In genomic region chr3:44762690-44763089, GRCh38 we compare ENCODE assay signal across 11 cellular contexts. TPM values are rescaled to one million over a fixed set of nuclear protein-coding genes. Genes with fewer than 3 reads are reported as not detected.
DNase-seq lines count a peak whose midpoint lies in the region; ATAC-seq, FAIRE-seq and TF ChIP-seq lines count a peak whose summit lies in the region.
"Had no signal": no experiment of that assay in that cellular context is flagged by ENCODE, and none has a peak within 500 bp of the region (broad histone marks: within the 10 kb centered on the region; RNA-seq: fewer than 3 reads in every experiment).

No MANE protein-coding gene starts in this region.

- peaks cover 0 to 23% (median 15%) of the 10 kb centered on the region in 9 donors for H3K9me3 Mint-ChIP-seq in naive thymus-derived CD8-positive, alpha-beta T cell

- H3K4me1 Mint-ChIP-seq in naive thymus-derived CD8-positive, alpha-beta T cell: peaks cover 12 to 30% (median 28%) of the 10 kb centered on the region in 4 donors

- peaks cover 8 to 26% (median 11%) of the 10 kb centered on the region in 3 donors for H3K36me3 Mint-ChIP-seq in naive thymus-derived CD8-positive, alpha-beta T cell

- H3K27me3 Mint-ChIP-seq in naive thymus-derived CD8-positive, alpha-beta T cell: peaks cover 0 to 16% (median 3%) of the 10 kb centered on the region in 5 donors

- peak overlapping the region; percentile 87 to 96 (median 90) for H3K4me3 Mint-ChIP-seq in naive thymus-derived CD8-positive, alpha-beta T cell

- peak overlapping the region in 5 of 10 donors; percentile 6 to 83 (median 20) for H3K27ac Mint-ChIP-seq in naive thymus-derived CD8-positive, alpha-beta T cell

- ATAC-seq in DND-41 (ENCODE audit: insufficient read depth, low read depth): no peak
- no peak for ATAC-seq in naive thymus-derived CD8-positive, alpha-beta T cell
- ATAC-seq in GM19351 (IDR thresholded peaks at IDR 0.05; ENCODE audit: unreplicated experiment): no peak

- TF ChIP-seq CTCF in DND-41 (IDR thresholded peaks at IDR 0.05; ENCODE audit: borderline replicate concordance, extremely low read depth, low read length, poor library complexity, severe bottlenecking) (no peak), LNCaP clone FGC (IDR thresholded peaks at IDR 0.05; ENCODE audit: control insufficient read depth, extremely low read depth, insufficient read depth) (no peak), bronchial epithelial cell (IDR thresholded peaks at IDR 0.05; ENCODE audit: insufficient read depth, low read length, severe bottlenecking) (no peak)

- H3K4me3 ChIP-seq in DND-41 (ENCODE audit: low read depth in 1 of 2, low read length in 2 of 2) (peak overlapping the region; percentile 95 to 96), LNCaP clone FGC (ENCODE audit: low read depth, low read length) (peak overlapping the region; percentile 97), bronchial epithelial cell (ENCODE audit: low read depth, low read length) (peak overlapping the region; percentile 71)

- H2AFZ ChIP-seq in DND-41 (ENCODE audit: low read depth, low read length): peak overlapping the region; percentile 89

- peaks cover 96% of the 10 kb centered on the region for H3K79me2 ChIP-seq in DND-41 (ENCODE audit: insufficient read depth, low read length)

- H3K4me1 ChIP-seq in DND-41 (ENCODE audit: insufficient read depth, low read length): peaks cover 55% of the 10 kb centered on the region

- H3K27me3 ChIP-seq in DND-41 (ENCODE audit: insufficient read depth, low read length, poor library complexity) (no peaks in the 10 kb centered on the region), bronchial epithelial cell (ENCODE audit: control insufficient read depth, insufficient read depth, low read length) (no peaks in the 10 kb centered on the region)
- H3K27me3 ChIP-seq: esophagus muscularis mucosa had no signal

- H3K36me3 ChIP-seq in DND-41 (ENCODE audit: insufficient read depth, low read length) (peaks cover 60% of the 10 kb centered on the region), bronchial epithelial cell (ENCODE audit: control insufficient read depth, insufficient read depth, low read length) (peaks cover under 1% of the 10 kb centered on the region)

- H3K27ac ChIP-seq in DND-41 (ENCODE audit: low read length): peak overlapping the region; percentile 95
- H3K27ac ChIP-seq: esophagus muscularis mucosa had no signal

- DNase-seq in DND-41 (no peak), LNCaP clone FGC (ENCODE audit: low read depth) (no peak), bronchial epithelial cell (ENCODE audit: low read depth) (no peak), Ammon's horn (ENCODE audit: low spot score) (no peak), NCI-H2107 treated with DMSO at 0.1 percent for 48 hours (lab: John Stamatoyannopoulos, UW; ENCODE audit: unreplicated experiment) (no peak), NCI-H82 (lab: John Stamatoyannopoulos, UW) (no peak)
- DNase-seq in naive thymus-derived CD8-positive, alpha-beta T cell: no peak
- DNase-seq: activated CD4-positive, alpha-beta T cell treated with anti-CD3 and anti-CD28 coated beads, Interleukin-2, amount 50 U/mL, for 4 hours; NCI-H2171 had no signal

- H3K4me2 ChIP-seq in DND-41 (ENCODE audit: insufficient read depth, low read length): peak overlapping the region; percentile 70

- no peak for FAIRE-seq in bronchial epithelial cell (lab: Jason Lieb, UNC)

- POLR2A ChIA-PET in naive thymus-derived CD8-positive, alpha-beta T cell (lab: Charles Lee): interaction anchor here (0.5 to 1.8 kb wide), 3 partner anchors 35 to 1831 kb away, joined by 3 to 8 read pairs (median 6); no protein-coding TSS in a partner anchor

- peak overlapping the region; percentile 88 for H3K9ac ChIP-seq in DND-41 (ENCODE audit: low read depth, low read length)

- H4K20me1 ChIP-seq in DND-41 (ENCODE audit: insufficient read depth, low read length): peaks cover 4% of the 10 kb centered on the region; the same call in 1 of the 2 replicates

- peaks cover 14% of the 10 kb centered on the region for H3K9me3 ChIP-seq in DND-41 (ENCODE audit: insufficient read depth, low read length, severe bottlenecking)

RNA-seq across cellular contexts. Expression of gene KIF15, which starts 1.1 kb away (rescaled TPM):
- total RNA-seq in bronchial epithelial cell: 0.53 and 0.64 TPM in 2 replicates
- total RNA-seq in naive thymus-derived CD8-positive, alpha-beta T cell: under 1 TPM; 0.30 to 0.57 TPM
- under 1 TPM in 1 of 3 donors, not detected in 2; 0.08 TPM for polyA plus RNA-seq in naive thymus-derived CD8-positive, alpha-beta T cell

RNA-seq across cellular contexts. Expression of gene KIAA1143, which starts 1.3 kb away (rescaled TPM):
- 11.0 and 11.3 TPM in 2 replicates for total RNA-seq in bronchial epithelial cell
- 10 to 100 TPM; 39.8 to 50.0 TPM for total RNA-seq in naive thymus-derived CD8-positive, alpha-beta T cell
- polyA plus RNA-seq in naive thymus-derived CD8-positive, alpha-beta T cell: 10 to 100 TPM; 24.1 to 34.9 (median 30.6) TPM

RNA-seq across cellular contexts. Expression of gene ZNF501, which starts 33.3 kb away (rescaled TPM):
- total RNA-seq in bronchial epithelial cell: 5.5 and 6.8 TPM in 2 replicates
- 1 to 10 TPM; 3.9 to 4.5 TPM for total RNA-seq in naive thymus-derived CD8-positive, alpha-beta T cell
- polyA plus RNA-seq in naive thymus-derived CD8-positive, alpha-beta T cell: 1 to 10 TPM; 1.6 to 2.3 (median 2.2) TPM

RNA-seq across cellular contexts. Expression of gene ZNF502, which starts 50.2 kb away (rescaled TPM):
- 4.4 and 5.8 TPM in 2 replicates for total RNA-seq in bronchial epithelial cell
- total RNA-seq in naive thymus-derived CD8-positive, alpha-beta T cell: 1 to 10 TPM; 6.0 to 6.1 TPM
- polyA plus RNA-seq in naive thymus-derived CD8-positive, alpha-beta T cell: 1 to 10 TPM; 2.3 to 3.4 (median 2.4) TPM
